In genomic region chr10:21715531-21716195, GRCh38 we compare ENCODE assay signal across 15 cellular contexts.
DNase-seq lines count a peak whose midpoint lies in the region; ATAC-seq, FAIRE-seq and TF ChIP-seq lines count a peak whose summit lies in the region.
"Had no signal": no experiment of that assay in that cellular context is flagged by ENCODE, and none has a peak within 500 bp of the region (broad histone marks: within the 10 kb centered on the region; RNA-seq: fewer than 3 reads in every experiment).

No MANE protein-coding gene starts in this region.

- no peak overlapping the region for H2AFZ ChIP-seq in neural progenitor cell (replicated peaks)

- H3K27ac Mint-ChIP-seq in neural progenitor cell = peak overlapping the region; percentile 91
- H3K27ac Mint-ChIP-seq: activated CD4-positive, alpha-beta T cell treated with anti-CD3 and anti-CD28 coated beads for 36 hours; activated T-cell treated with anti-CD3 and anti-CD28 coated beads, Interleukin-2, amount 50 U/mL, for 72 hours; CD8-positive, alpha-beta T cell; naive thymus-derived CD8-positive, alpha-beta T cell had no signal

- no peak overlapping the region for H3K4me3 Mint-ChIP-seq in neural progenitor cell
- H3K4me3 Mint-ChIP-seq: activated CD4-positive, alpha-beta T cell treated with anti-CD3 and anti-CD28 coated beads for 36 hours; activated T-cell treated with anti-CD3 and anti-CD28 coated beads, Interleukin-2, amount 50 U/mL, for 72 hours; CD8-positive, alpha-beta T cell; naive thymus-derived CD8-positive, alpha-beta T cell had no signal

- peaks cover 2% of the 10 kb centered on the region for H3K27me3 Mint-ChIP-seq in neural progenitor cell (ENCODE audit: insufficient read depth, low read depth)
- H3K27me3 Mint-ChIP-seq: activated CD4-positive, alpha-beta T cell treated with anti-CD3 and anti-CD28 coated beads for 36 hours; naive thymus-derived CD8-positive, alpha-beta T cell had no signal

- DNase-seq in GM12891 (ENCODE audit: insufficient read length, low spot score) (no peak), NCI-H1048 (lab: John Stamatoyannopoulos, UW) (peak; percentile 42), choroid plexus epithelial cell (ENCODE audit: low read depth) (peak; percentile 28), neural progenitor cell (ENCODE audit: low spot score) (no peak), SHP77 treated with DMSO at 0.1 percent for 48 hours (lab: John Stamatoyannopoulos, UW) (no peak)
- DNase-seq: activated CD4-positive, alpha-beta T cell treated with anti-CD3 and anti-CD28 coated beads for 36 hours; activated T-cell treated with anti-CD3 and anti-CD28 coated beads, Interleukin-2, amount 50 U/mL, for 72 hours; amygdala; CD8-positive, alpha-beta T cell; effector CD4-positive, alpha-beta T cell; kidney glomerular epithelial cell; naive thymus-derived CD8-positive, alpha-beta T cell had no signal

- ATAC-seq in GM18873 (IDR thresholded peaks at IDR 0.05; ENCODE audit: low FRiP score, unreplicated experiment) (no peak), GM19467 (IDR thresholded peaks at IDR 0.05; ENCODE audit: unreplicated experiment) (no peak)
- ATAC-seq: activated CD4-positive, alpha-beta T cell treated with anti-CD3 and anti-CD28 coated beads for 36 hours; activated T-cell treated with anti-CD3 and anti-CD28 coated beads, Interleukin-2, amount 50 U/mL, for 72 hours; CD8-positive, alpha-beta T cell; gastroesophageal sphincter; naive thymus-derived CD8-positive, alpha-beta T cell had no signal

- peaks cover 5% of the 10 kb centered on the region for H3K36me3 ChIP-seq in neural progenitor cell

- H3K9ac ChIP-seq in neural progenitor cell = no peak overlapping the region

- TF ChIP-seq CTCF in choroid plexus epithelial cell (conservative IDR thresholded peaks at IDR 0.05; ENCODE audit: low read depth, low read length) (no peak), neural progenitor cell (IDR thresholded peaks at IDR 0.05) (no peak)

- no peak overlapping the region for H3K4me2 ChIP-seq in neural progenitor cell

- H3K4me3 ChIP-seq in choroid plexus epithelial cell (ENCODE audit: low read depth, low read length) (no peak overlapping the region), neural progenitor cell (no peak overlapping the region)
- H3K4me3 ChIP-seq: gastroesophageal sphincter had no signal

- H3K27me3 ChIP-seq in neural progenitor cell = no peaks in the 10 kb centered on the region
- H3K27me3 ChIP-seq: gastroesophageal sphincter had no signal

- peaks cover 10% of the 10 kb centered on the region for H3F3A ChIP-seq in neural progenitor cell (ENCODE audit: low read depth)

- H3K4me1 ChIP-seq in neural progenitor cell = peaks cover 6% of the 10 kb centered on the region
- H3K4me1 ChIP-seq: gastroesophageal sphincter had no signal

- FAIRE-seq in GM12891 (lab: Jason Lieb, UNC) = peak; percentile 40

- H3K36me3 Mint-ChIP-seq in neural progenitor cell = peaks cover 27% of the 10 kb centered on the region

- TF ChIP-seq POLR2A in GM12891 (IDR thresholded peaks at IDR 0.05; ENCODE audit: low read depth, low read length) = no peak

- no peaks in the 10 kb centered on the region for H3K9me3 Mint-ChIP-seq in neural progenitor cell
- H3K9me3 Mint-ChIP-seq: activated T-cell treated with anti-CD3 and anti-CD28 coated beads, Interleukin-2, amount 50 U/mL, for 72 hours; CD8-positive, alpha-beta T cell; naive thymus-derived CD8-positive, alpha-beta T cell had no signal

- peak overlapping the region; percentile 8 for H3K27ac ChIP-seq in neural progenitor cell
- H3K27ac ChIP-seq: gastroesophageal sphincter had no signal

- peaks cover 28% of the 10 kb centered on the region for H3K79me2 ChIP-seq in neural progenitor cell (ENCODE audit: low read depth)

- peaks cover 32% of the 10 kb centered on the region for H3K4me1 Mint-ChIP-seq in neural progenitor cell

- H3K9me3 ChIP-seq in neural progenitor cell (ENCODE audit: low read depth) = no peaks in the 10 kb centered on the region
- H3K9me3 ChIP-seq: gastroesophageal sphincter had no signal

- H4K20me1 ChIP-seq in neural progenitor cell (ENCODE audit: low read depth) = peaks cover 19% of the 10 kb centered on the region

TF ChIP-seq in GM12891, 5 proteins besides CTCF, POLR2A, EP300 and RAD21:
- TF ChIP-seq TAF1 (IDR thresholded peaks at IDR 0.05; ENCODE audit: low read depth, low read length) = no peak

Comparison
In these comparisons a context has a peak if more than half of its experiments do, and no peak if none do; other contexts are left out.
1. DNase-seq: peak in NCI-H1048 (single experiment) and choroid plexus epithelial cell (single experiment); none in GM12891 (single experiment), neural progenitor cell (single experiment) and SHP77 treated with DMSO at 0.1 percent for 48 hours (single experiment).